Comparison of ENCODE assay signal across 8 cellular contexts in the genomic region with DNA sequence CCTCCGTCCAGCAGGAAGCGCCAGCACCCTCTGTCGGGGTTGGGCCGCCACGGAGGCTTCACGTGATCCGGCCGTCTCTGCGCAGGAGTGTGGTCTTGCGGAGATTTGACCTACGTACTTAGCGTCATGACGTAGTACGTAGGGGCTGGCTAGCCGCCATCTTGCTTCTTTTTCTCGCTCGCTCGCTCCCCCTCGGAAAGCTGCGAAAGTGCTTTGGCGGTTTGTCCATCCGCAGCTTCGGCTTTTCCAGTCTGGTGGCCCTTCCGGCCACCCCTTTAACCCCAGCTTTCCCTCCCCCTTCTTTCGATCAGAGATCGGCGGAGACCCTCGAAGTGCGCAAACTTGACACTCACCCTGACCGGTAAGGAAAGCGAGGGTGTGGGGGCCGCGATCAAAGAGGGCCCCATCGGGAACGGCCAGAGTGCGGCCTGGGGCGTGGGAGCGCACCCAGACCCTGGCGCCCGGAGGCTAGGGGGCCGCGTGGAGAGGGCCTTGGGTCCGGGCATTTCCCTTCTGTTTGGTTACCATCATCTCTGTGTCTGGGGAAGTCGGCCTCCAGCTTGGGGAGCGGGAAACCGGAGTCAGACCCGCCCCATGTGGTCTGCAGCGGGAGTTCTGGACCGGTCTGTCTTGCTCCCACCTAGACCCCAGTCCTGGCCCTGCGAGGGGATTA.
DNase-seq lines count a peak whose midpoint lies in the region; ATAC-seq lines count a peak whose summit lies in the region.

A gene (plus strand): TSS at position 156 of the 673 bp plus-strand sequence. CDS start 26,559 bp downstream, outside the sequence.

- ATAC-seq in GM18907 (IDR thresholded peaks at IDR 0.05; ENCODE audit: unreplicated experiment) (peak; percentile 98), HG03175 (IDR thresholded peaks at IDR 0.05; ENCODE audit: unreplicated experiment) (peak; percentile 97)
- ATAC-seq in central memory CD8-positive, alpha-beta T cell (replicated peaks; ENCODE audit: extremely low read depth, poor library complexity, severe bottlenecking): peak; percentile 87

- DNase-seq in AG08395 (ENCODE audit: low spot score) (peak; percentile 94), NCI-H226 (peak; percentile 92), iris pigment epithelial cell (ENCODE audit: low read depth) (peak; percentile 99)
- DNase-seq in activated CD4-positive, CD25-positive, alpha-beta regulatory T cell (lab: John Stamatoyannopoulos, UW): peak; percentile 64 to 90 (median 84)
- peak; percentile 89 for DNase-seq in central memory CD8-positive, alpha-beta T cell (ENCODE audit: low spot score in 2 of 2)
- peak; percentile 88 for DNase-seq in stimulated activated CD4-positive, alpha-beta T cell treated with anti-CD3 and anti-CD28 coated beads, Interleukin-12 subunit alpha, Interleukin-12 subunit beta, amount 100 ng/mL, for 4 hours

- peak within 1 kb of the TSS; percentile 95 for H3K27ac Mint-ChIP-seq in central memory CD8-positive, alpha-beta T cell (ENCODE audit: low read depth)

- no peaks in the 10 kb centered on the region for H3K9me3 Mint-ChIP-seq in central memory CD8-positive, alpha-beta T cell

- peaks cover 39% of the 10 kb centered on the region for H3K36me3 Mint-ChIP-seq in central memory CD8-positive, alpha-beta T cell (ENCODE audit: insufficient read depth)

- peaks cover 50% of the 10 kb centered on the region for H3K4me1 Mint-ChIP-seq in central memory CD8-positive, alpha-beta T cell

- H3K27me3 Mint-ChIP-seq in central memory CD8-positive, alpha-beta T cell: no peaks in the 10 kb centered on the region

- H3K4me3 Mint-ChIP-seq in central memory CD8-positive, alpha-beta T cell: peak within 1 kb of the TSS; percentile 91

Comparison
In these comparisons a context has a peak if more than half of its experiments do, and no peak if none do; other contexts are left out.
1. Peak in every context shown above with its lines: DNase-seq and ATAC-seq.